Comparison of ENCODE assay signal across 15 cellular contexts in the genomic region with DNA sequence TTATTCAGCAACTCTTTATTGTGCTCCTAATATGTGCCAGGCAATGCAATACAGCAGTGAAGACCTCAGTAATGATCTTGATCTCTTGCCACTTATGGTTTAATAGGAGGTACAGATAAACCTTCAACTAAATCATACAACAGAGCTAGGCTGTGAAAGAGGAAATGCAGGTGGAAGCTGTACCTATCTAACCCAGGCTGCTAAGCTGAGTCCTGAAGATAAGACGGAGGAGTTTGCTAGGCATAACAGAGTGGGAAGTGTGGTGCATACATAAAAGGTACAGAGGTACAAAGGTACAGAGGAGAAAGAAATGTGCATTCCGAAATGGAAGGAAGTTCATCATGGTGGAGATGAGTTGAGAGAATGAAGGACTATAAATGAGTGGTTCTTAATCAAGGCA. TPM values are rescaled to one million over a fixed set of nuclear protein-coding genes. Genes with fewer than 3 reads are reported as not detected.
A peak's percentile ranks its signal among the peaks of the same experiment; 100 is the strongest.
DNase-seq lines count a peak whose midpoint lies in the region; ATAC-seq, FAIRE-seq and TF ChIP-seq lines count a peak whose summit lies in the region.
"Had no signal": no experiment of that assay in that cellular context is flagged by ENCODE, and none has a peak within 500 bp of the region (broad histone marks: within the 10 kb centered on the region; RNA-seq: fewer than 3 reads in every experiment).

No MANE protein-coding gene starts in this region.

- H3K4me1 ChIP-seq in GM23338 (ENCODE audit: insufficient read depth) = peaks cover 6% of the 10 kb centered on the region
- peaks cover 15 to 28% of the 10 kb centered on the region in 2 experiments for H3K4me1 ChIP-seq in K562 (replicated peaks in 1 of 2; ENCODE audit: control insufficient read depth in 2 of 2, insufficient read depth in 2 of 2, low read length in 2 of 2)
- H3K4me1 ChIP-seq: Caco-2 had no signal

- no peaks in the 10 kb centered on the region for H3K9me1 ChIP-seq in K562 (ENCODE audit: control insufficient read depth, insufficient read depth, low read length)

- no peak for TF ChIP-seq POLR2A in K562 (conservative IDR thresholded peaks at IDR 0.05)

- H3K36me3 ChIP-seq in GM23338 (ENCODE audit: insufficient read depth) (no peaks in the 10 kb centered on the region), K562 (ENCODE audit: control insufficient read depth, insufficient read depth, low read length) (no peaks in the 10 kb centered on the region)
- H3K36me3 ChIP-seq: BLaER1 had no signal

- H3K27ac ChIP-seq in GM23338 (ENCODE audit: low read depth) (no peak overlapping the region), K562 (ENCODE audit: extremely low read depth, low read depth, low read length) (no peak overlapping the region)
- H3K27ac ChIP-seq: 22Rv1, BLaER1 had no signal

- TF ChIP-seq CTCF in GM23338 (conservative IDR thresholded peaks at IDR 0.05; ENCODE audit: low read depth in 2 of 2) = no peak
- TF ChIP-seq CTCF in K562 (IDR thresholded peaks at IDR 0.05 in 2 of 3, conservative IDR thresholded peaks at IDR 0.05 in 1 of 3; ENCODE audit: insufficient read depth in 2 of 3, low read depth in 1 of 3, low read length in 3 of 3) = no peak
- no peak for TF ChIP-seq CTCF in nephron progenitor cell (IDR thresholded peaks at IDR 0.05)

- H3K4me3 ChIP-seq in GM23338 = no peak overlapping the region
- H3K4me3 ChIP-seq in K562 = no peak overlapping the region
- H3K4me3 ChIP-seq: BLaER1, GM12878 had no signal

- no peak overlapping the region for H3K9ac ChIP-seq in K562 (ENCODE audit: insufficient read depth in 1 of 2, low read depth in 2 of 2, low read length in 2 of 2)
- H3K9ac ChIP-seq: BLaER1 had no signal

- TF ChIP-seq RAD21 in K562 (CRISPR knock-in tag; conservative IDR thresholded peaks at IDR 0.05 in 1 of 2, IDR thresholded peaks at IDR 0.05 in 1 of 2) = no peak

- no peaks in the 10 kb centered on the region for H3F3A ChIP-seq in GM23338 (replicated peaks; ENCODE audit: low read depth)

- peaks cover 2% of the 10 kb centered on the region for H3K27me3 Mint-ChIP-seq in GM23338 (ENCODE audit: insufficient read depth, low read depth, poor library complexity)
- H3K27me3 Mint-ChIP-seq in nephron progenitor cell (ENCODE audit: low read depth, poor library complexity) = peaks cover 4% of the 10 kb centered on the region

- H3K4me1 Mint-ChIP-seq in GM23338 (peaks cover 9% of the 10 kb centered on the region), nephron progenitor cell (no peaks in the 10 kb centered on the region)
- H3K4me1 Mint-ChIP-seq: CD8-positive, alpha-beta memory T cell had no signal

- H3K4me3 Mint-ChIP-seq in GM23338 = no peak overlapping the region
- no peak overlapping the region for H3K4me3 Mint-ChIP-seq in nephron progenitor cell
- H3K4me3 Mint-ChIP-seq: HFFc6 had no signal

- no peaks in the 10 kb centered on the region; the same call in 1 of the 2 replicates for H3K9me2 ChIP-seq in GM23338 (ENCODE audit: insufficient read depth)

- peak; percentile 14 for DNase-seq in NCI-H146 (lab: John Stamatoyannopoulos, UW)
- DNase-seq in NCI-H146 treated with DMSO at 0.1 percent for 48 hours (lab: John Stamatoyannopoulos, UW; ENCODE audit: unreplicated experiment) = no peak
- no peak for DNase-seq in GM23338 (ENCODE audit: low spot score)
- peak in 2 of 4 experiments; percentile 36 to 68 for DNase-seq in K562 (ENCODE audit: extremely low read depth in 1 of 4, low spot score in 3 of 4)
- no peak for DNase-seq in nephron progenitor cell
- no peak for DNase-seq in mucosa of gallbladder (ENCODE audit: low spot score)
- DNase-seq in putamen (ENCODE audit: low spot score) = no peak
- DNase-seq in stimulated activated naive CD4-positive, alpha-beta T cell (lab: John Stamatoyannopoulos, UW) = no peak
- DNase-seq: Caco-2; CD8-positive, alpha-beta memory T cell; HCEC 1CT; HFFc6 had no signal

- H3K4me2 ChIP-seq in GM23338 (no peak overlapping the region), K562 (ENCODE audit: insufficient read depth, low read length) (peak overlapping the region; percentile 39; the same call in 1 of the 2 replicates)
- H3K4me2 ChIP-seq: BLaER1 had no signal

- CTCF ChIA-PET in K562 (lab: Yijun Ruan, JAX; ENCODE audit: low intra/inter-chr PET ratio) = no interaction called here

- POLR2A ChIA-PET in K562 (lab: Yijun Ruan, JAX) = no interaction called here

- BruUV-seq in K562 (replicated peaks; lab: Mats Ljungman, UMichigan) = no TSS peak

- FAIRE-seq in K562 (lab: Jason Lieb, UNC) = peak; percentile 68
- FAIRE-seq: GM12878 had no signal

- no peaks in the 10 kb centered on the region for H3K9me3 ChIP-seq in K562 (replicated peaks; ENCODE audit: control insufficient read depth, insufficient read depth, low read depth, low read length)
- H3K9me3 ChIP-seq: BLaER1, Caco-2 had no signal

- in situ Hi-C loops in K562 (cut with MboI) = loop anchor here (10.0 kb wide), 1 partner anchor 58 kb away; no protein-coding TSS in a partner anchor

- 6% methylated on average over 2 of the region's 2 CpGs for WGBS in K562 (ENCODE audit: insufficient coverage, low coverage, missing lambda C conversion rate)

- peak; percentile 51; the same call in 1 of the 2 replicates for TF ChIP-seq EP300 in K562 (IDR thresholded peaks at IDR 0.05; ENCODE audit: low read length)

- H3K27me3 ChIP-seq in GM23338 (ENCODE audit: insufficient read depth) (no peaks in the 10 kb centered on the region), K562 (ENCODE audit: control insufficient read depth in 2 of 2, insufficient read depth in 2 of 2, low read length in 2 of 2) (no peaks in the 10 kb centered on the region)
- H3K27me3 ChIP-seq: BLaER1 had no signal

- H4K20me1 ChIP-seq in GM23338 (replicated peaks; ENCODE audit: insufficient read depth) = no peaks in the 10 kb centered on the region
- H4K20me1 ChIP-seq in K562 (replicated peaks; ENCODE audit: control insufficient read depth, insufficient read depth, low read length) = no peaks in the 10 kb centered on the region
- H4K20me1 ChIP-seq: BLaER1 had no signal

- H3K36me3 Mint-ChIP-seq in GM23338 (ENCODE audit: low read depth) = no peaks in the 10 kb centered on the region
- H3K36me3 Mint-ChIP-seq in nephron progenitor cell (ENCODE audit: low read depth) = no peaks in the 10 kb centered on the region

- no peaks in the 10 kb centered on the region for H3K79me2 ChIP-seq in GM23338 (replicated peaks; ENCODE audit: insufficient read depth)
- H3K79me2 ChIP-seq in K562 (ENCODE audit: control insufficient read depth, insufficient read depth, low read length) = no peaks in the 10 kb centered on the region

- ATAC-seq in GM23338 (no peak), K562 (peak; percentile 69)
- ATAC-seq: GM12878 had no signal

- no peaks in the 10 kb centered on the region for H3K9me3 Mint-ChIP-seq in GM23338
- no peaks in the 10 kb centered on the region for H3K9me3 Mint-ChIP-seq in nephron progenitor cell
- H3K9me3 Mint-ChIP-seq: CD8-positive, alpha-beta memory T cell; HFFc6 had no signal

- H2AFZ ChIP-seq in GM23338 (peak overlapping the region; percentile 92), K562 (ENCODE audit: low read depth, low read length) (no peak overlapping the region; the same call in 1 of the 2 replicates)

- intact Hi-C loops in K562 (cut with micrococcal nuclease) = no loop called here

- H3K27ac Mint-ChIP-seq in GM23338 = no peak overlapping the region
- peak overlapping the region; percentile 4 for H3K27ac Mint-ChIP-seq in nephron progenitor cell
- H3K27ac Mint-ChIP-seq: CD8-positive, alpha-beta memory T cell; HFFc6 had no signal

TF ChIP-seq in GM23338, 12 proteins besides CTCF, POLR2A, EP300 and RAD21 (continues in another document):
- TF ChIP-seq ZNF331 (CRISPR knock-in tag; IDR thresholded peaks at IDR 0.05; ENCODE audit: low read depth) (no peak), STAT1 (IDR thresholded peaks at IDR 0.05; ENCODE audit: unreplicated experiment) (no peak)

TF ChIP-seq in K562, 482 proteins besides CTCF, POLR2A, EP300 and RAD21 (continues in another document):
- TF ChIP-seq TRIM24 (IDR thresholded peaks at IDR 0.05) = peak in 1 of 2 experiments; percentile 20; a peak in 1 of 4 replicates
- TF ChIP-seq, protein P1, sequence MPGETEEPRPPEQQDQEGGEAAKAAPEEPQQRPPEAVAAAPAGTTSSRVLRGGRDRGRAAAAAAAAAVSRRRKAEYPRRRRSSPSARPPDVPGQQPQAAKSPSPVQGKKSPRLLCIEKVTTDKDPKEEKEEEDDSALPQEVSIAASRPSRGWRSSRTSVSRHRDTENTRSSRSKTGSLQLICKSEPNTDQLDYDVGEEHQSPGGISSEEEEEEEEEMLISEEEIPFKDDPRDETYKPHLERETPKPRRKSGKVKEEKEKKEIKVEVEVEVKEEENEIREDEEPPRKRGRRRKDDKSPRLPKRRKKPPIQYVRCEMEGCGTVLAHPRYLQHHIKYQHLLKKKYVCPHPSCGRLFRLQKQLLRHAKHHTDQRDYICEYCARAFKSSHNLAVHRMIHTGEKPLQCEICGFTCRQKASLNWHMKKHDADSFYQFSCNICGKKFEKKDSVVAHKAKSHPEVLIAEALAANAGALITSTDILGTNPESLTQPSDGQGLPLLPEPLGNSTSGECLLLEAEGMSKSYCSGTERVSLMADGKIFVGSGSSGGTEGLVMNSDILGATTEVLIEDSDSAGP (CRISPR knock-in tag; IDR thresholded peaks at IDR 0.05) = no peak
- 0 out of 2 replicates have a peak, but pooled peaks have one; percentile 24 for TF ChIP-seq NFIC (IDR thresholded peaks at IDR 0.05)
- peak; percentile 82 for TF ChIP-seq TCF3 (CRISPR knock-in tag; IDR thresholded peaks at IDR 0.05)
- TF ChIP-seq ASH1L (IDR thresholded peaks at IDR 0.05; ENCODE audit: borderline replicate concordance, low read depth, partially characterized antibody) = no peak

RNA-seq across cellular contexts. Expression of a gene that starts 35.0 kb away (rescaled TPM):
- 19.9 and 20.2 TPM in 2 replicates for total RNA-seq in GM23338 (2014; rRNA removed; shearing (Covaris generic))
- polyA plus RNA-seq in GM23338 (2016; fragmentation: Nextera tagmentation; extraction: Ambion mirVana) (3.0 and 3.5 TPM in 2 replicates), K562 (2011; rRNA removed) (4.5 and 5.9 TPM in 2 replicates), K562 (2014; fragmentation: Illumina TruSeq; extraction: Trizol) (5.6 and 6.5 TPM in 2 replicates), K562 (2014; fragmentation: Nextera tagmentation; extraction: Ambion mirVana) (1 to 10 TPM; 2.8 to 3.7 TPM), K562 (2014; rRNA removed) (3.6 and 4.4 TPM in 2 replicates)
- 7.1 and 16.3 TPM in 2 replicates for total RNA-seq in K562 (2011; cell fraction: chromatin; rRNA removed; ENCODE audit: low replicate concordance)
- total RNA-seq in K562 (2011; cell fraction: nucleolus; rRNA removed) = 2.1 and 2.8 TPM in 2 replicates
- total RNA-seq in K562 (2011; cell fraction: nucleoplasm; rRNA removed) = 6.5 and 6.6 TPM in 2 replicates
- total RNA-seq in K562 (2014; rRNA removed) (2.7 and 4.8 TPM in 2 replicates), K562 (2014; rRNA removed; fragmentation: Illumina TruSeq; extraction: Trizol) (9.1 and 10.9 TPM in 2 replicates), K562 (2015; rRNA removed; fragmentation: Illumina TruSeq; extraction: Trizol) (9.1 and 10.5 TPM in 2 replicates), K562 (2021) (7.7 and 7.8 TPM in 2 replicates), mucosa of gallbladder (3.7 TPM)
- polyA plus RNA-seq in K562 (2011; cell fraction: cytosol; rRNA removed) = 0.39 and 2.1 TPM in 2 replicates
- polyA plus RNA-seq in K562 (2011; cell fraction: nucleus; rRNA removed) = 2.3 and 2.8 TPM in 2 replicates
- polyA plus RNA-seq in K562 (2012) = 3.8 and 3.9 TPM in 2 replicates
- 10.6 and 12.0 TPM in 2 replicates for polyA minus RNA-seq in K562 (2011; rRNA and poly(A)+ RNA removed)
- 1.5 and 3.4 TPM in 2 replicates for polyA minus RNA-seq in K562 (2011; cell fraction: cytosol; rRNA and poly(A)+ RNA removed)
- 3.2 and 8.4 TPM in 2 replicates for polyA minus RNA-seq in K562 (2011; cell fraction: nucleus; rRNA and poly(A)+ RNA removed)
